ENCODE assay signal across 1 cellular context in the genomic region with DNA sequence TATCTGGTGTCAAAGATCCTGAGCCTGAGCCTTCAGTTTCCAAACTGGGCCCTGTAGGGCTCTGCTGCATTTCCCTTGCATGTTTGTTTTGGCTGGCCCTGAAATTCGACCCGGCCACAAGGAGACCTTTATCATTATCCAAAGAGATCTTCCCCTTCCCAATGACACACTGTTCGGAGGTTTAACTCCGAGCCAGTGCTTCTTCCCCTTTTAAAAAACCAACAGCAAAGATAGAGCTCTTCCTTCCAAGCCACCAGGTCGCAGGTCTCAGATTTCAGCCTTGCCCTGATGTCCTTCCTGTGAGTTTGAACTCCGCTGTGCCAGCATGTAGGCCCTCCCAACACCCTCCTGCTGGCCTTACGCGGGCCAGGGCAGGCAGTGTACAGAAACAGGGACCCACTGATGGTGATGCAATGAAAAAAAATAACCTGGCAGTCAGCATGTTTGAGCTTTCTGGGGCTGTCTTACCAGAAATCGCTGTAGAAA.
TF ChIP-seq lines count a peak whose summit lies in the region.

No MANE protein-coding gene starts in this region.

TF ChIP-seq in K562, 482 proteins besides CTCF, POLR2A, EP300 and RAD21 (continued from another document):
- no peak for TF ChIP-seq E2F5 (CRISPR knock-in tag; IDR thresholded peaks at IDR 0.05)
- 0 out of 2 replicates have a peak, but pooled peaks have one; percentile 19 for TF ChIP-seq ZNF766 (CRISPR knock-in tag; conservative IDR thresholded peaks at IDR 0.05)
TF ChIP-seq in K562: peak in this region for 3.
